25 cellular contexts compared by ENCODE assay signal in genomic region chr3:48419597-48419996, GRCh38. TPM values are rescaled to one million over a fixed set of nuclear protein-coding genes. Genes with fewer than 3 reads are reported as not detected.
DNase-seq lines count a peak whose midpoint lies in the region; ATAC-seq, FAIRE-seq and TF ChIP-seq lines count a peak whose summit lies in the region.
"Had no signal": no experiment of that assay in that cellular context is flagged by ENCODE, and none has a peak within 500 bp of the region (broad histone marks: within the 10 kb centered on the region; RNA-seq: fewer than 3 reads in every experiment).

No MANE protein-coding gene starts in this region.

- no peak for TF ChIP-seq CTCF in right atrium auricular region (IDR thresholded peaks at IDR 0.05)
- no peak for TF ChIP-seq CTCF in H1 (IDR thresholded peaks at IDR 0.05; ENCODE audit: control extremely low read depth in 1 of 3, insufficient read depth in 1 of 3, low read depth in 1 of 3, low read length in 3 of 3)
- TF ChIP-seq CTCF in spleen (IDR thresholded peaks at IDR 0.05 in 8 of 11, conservative IDR thresholded peaks at IDR 0.05 in 3 of 11) = no peak

- no peak overlapping the region for H3K14ac ChIP-seq in H1 (ENCODE audit: insufficient read length)

- no peak overlapping the region for H3K18ac ChIP-seq in H1 (ENCODE audit: extremely low read depth, low read length)

- H3K4ac ChIP-seq in H1 (replicated peaks; ENCODE audit: insufficient read length, low read depth, low read length) = no peak overlapping the region

- no peak overlapping the region for H2BK20ac ChIP-seq in H1 (ENCODE audit: low read length)

- H3K9ac ChIP-seq in H1 (replicated peaks in 1 of 4; ENCODE audit: extremely low read depth in 1 of 4, low read depth in 3 of 4, low read length in 3 of 4) = no peak overlapping the region
- H3K9ac ChIP-seq: GM23248 had no signal

- H3K79me2 ChIP-seq in H1 (ENCODE audit: control insufficient read depth in 1 of 2, insufficient read depth in 2 of 2, low read length in 2 of 2) = peaks cover 2 to 27% of the 10 kb centered on the region in 2 experiments; a peak in 3 of 4 replicates

- H3K23ac ChIP-seq in H1 (ENCODE audit: insufficient read length) = no peak overlapping the region

- H3K9me3 ChIP-seq in right cardiac atrium (ENCODE audit: control insufficient read depth, low read length) = no peaks in the 10 kb centered on the region
- H3K9me3 ChIP-seq in right atrium auricular region = no peaks in the 10 kb centered on the region
- H3K9me3 ChIP-seq in H1 (ENCODE audit: insufficient read depth in 2 of 2, low read depth in 1 of 2, low read length in 1 of 2) = no peaks in the 10 kb centered on the region
- no peaks in the 10 kb centered on the region for H3K9me3 ChIP-seq in spleen
- H3K9me3 ChIP-seq: A549; BE2C; BLaER1 treated with 17β-estradiol and CSF1 and Interleukin-3, amounts not matched to agents 10 nM and 100 nM; HAP-1 had no signal

- TF ChIP-seq EP300 in H1 (IDR thresholded peaks at IDR 0.05; ENCODE audit: borderline replicate concordance in 1 of 2, low read depth in 2 of 2, low read length in 2 of 2) = no peak

- no peak overlapping the region for H3K4me2 ChIP-seq in H1 (ENCODE audit: insufficient read depth in 1 of 2, low read depth in 2 of 2, low read length in 2 of 2)
- H3K4me2 ChIP-seq: A549; BLaER1 treated with 17β-estradiol and CSF1 and Interleukin-3, amounts not matched to agents 10 nM and 100 nM had no signal

- ATAC-seq in right cardiac atrium = no peak
- ATAC-seq: A549, GM12878 had no signal

- no peak for TF ChIP-seq RAD21 in H1 (IDR thresholded peaks at IDR 0.05 in 1 of 2, conservative IDR thresholded peaks at IDR 0.05 in 1 of 2; ENCODE audit: low read depth in 2 of 2, low read length in 2 of 2)

- no peak overlapping the region for H3K4me3 ChIP-seq in right cardiac atrium (ENCODE audit: low read length)
- H3K4me3 ChIP-seq in right atrium auricular region = no peak overlapping the region
- no peak overlapping the region for H3K4me3 ChIP-seq in H1 (ENCODE audit: extremely low read depth in 1 of 4, insufficient read depth in 2 of 4, low read depth in 3 of 4, low read length in 4 of 4)
- no peak overlapping the region for H3K4me3 ChIP-seq in spleen
- H3K4me3 ChIP-seq: A549; BLaER1 treated with 17β-estradiol and CSF1 and Interleukin-3, amounts not matched to agents 10 nM and 100 nM; GM12878; GM23248; HAP-1 had no signal

- H2BK5ac ChIP-seq in H1 (ENCODE audit: low read depth, low read length) = no peak overlapping the region

- H3K4me1 ChIP-seq in right cardiac atrium (ENCODE audit: control insufficient read depth, insufficient read depth, low read length) (no peaks in the 10 kb centered on the region), right atrium auricular region (peaks cover 0 to 41% of the 10 kb centered on the region in 2 donors), H1 (replicated peaks in 1 of 4; ENCODE audit: control insufficient read depth in 3 of 4, insufficient read depth in 4 of 4, low read length in 3 of 4) (peaks cover 0 to 8% (median 0%) of the 10 kb centered on the region in 4 experiments; a peak in 3 of 7 replicates), spleen (peaks cover 0 to 49% (median 16%) of the 10 kb centered on the region in 6 donors)
- H3K4me1 ChIP-seq: A549, BE2C, HAP-1 had no signal

- no peak overlapping the region for H3K27ac ChIP-seq in right cardiac atrium (ENCODE audit: low read length)
- no peak overlapping the region for H3K27ac ChIP-seq in right atrium auricular region
- no peak overlapping the region for H3K27ac ChIP-seq in H1 (ENCODE audit: low read depth, low read length)
- H3K27ac ChIP-seq in spleen = peak overlapping the region in 5 of 8 donors; percentile 35 to 60 (median 36)
- H3K27ac ChIP-seq: A549; BLaER1 treated with 17β-estradiol and CSF1 and Interleukin-3, amounts not matched to agents 10 nM and 100 nM; GM23248 had no signal

- intact Hi-C loops in right cardiac atrium (cut with DNase I) = no loop called here
- intact Hi-C loops in spleen (cut with DNase I; ENCODE audit: low total_unique reads) = no loop called here

- H3K27me3 ChIP-seq in right cardiac atrium (ENCODE audit: control insufficient read depth, insufficient read depth) (no peaks in the 10 kb centered on the region), right atrium auricular region (no peaks in the 10 kb centered on the region), H1 (replicated peaks in 1 of 4; ENCODE audit: control insufficient read depth in 3 of 4, extremely low read depth in 1 of 4, insufficient read depth in 3 of 4, low read length in 3 of 4) (no peaks in the 10 kb centered on the region), spleen (replicated peaks in 1 of 7) (no peaks in the 10 kb centered on the region)
- H3K27me3 ChIP-seq: BE2C; BLaER1 treated with 17β-estradiol and CSF1 and Interleukin-3, amounts not matched to agents 10 nM and 100 nM had no signal

- no peak for TF ChIP-seq POLR2A in H1 (IDR thresholded peaks at IDR 0.05; ENCODE audit: control extremely low read depth in 1 of 2, low read depth in 2 of 2, low read length in 2 of 2)
- no peak for TF ChIP-seq POLR2A in spleen (IDR thresholded peaks at IDR 0.05)

- H4K20me1 ChIP-seq in H1 (replicated peaks in 1 of 2; ENCODE audit: control insufficient read depth in 1 of 2, insufficient read depth in 2 of 2, low read length in 2 of 2) = peaks cover 26 to 52% of the 10 kb centered on the region in 2 experiments

- H2BK120ac ChIP-seq in H1 (replicated peaks; ENCODE audit: low read depth, low read length) = no peak overlapping the region

- peak in 2 of 3 donors; percentile 19 to 57 for DNase-seq in right cardiac atrium
- DNase-seq in right atrium auricular region (ENCODE audit: low spot score) = no peak
- no peak for DNase-seq in H1 (ENCODE audit: low read depth in 1 of 2, low spot score in 2 of 2)
- no peak for DNase-seq in spleen
- no peak for DNase-seq in activated naive CD4-positive, alpha-beta T cell treated with anti-CD3 and anti-CD28 coated beads, Interleukin-2, amount 50 U/mL, for 16 hours
- DNase-seq in NAMALWA (ENCODE audit: low spot score) = no peak
- DNase-seq: 8988T; ACHN; AML-193; BE2C; CD4-positive, alpha-beta T cell; CD8-positive, alpha-beta memory T cell; DMS 273 treated with DMSO at 0.1 percent for 48 hours; DMS79; EL; GDM1; GM23248; HFFc6 had no signal

- H2BK15ac ChIP-seq in H1 (ENCODE audit: low read length) = no peak overlapping the region

- H2AFZ ChIP-seq in H1 (ENCODE audit: low read length) = no peak overlapping the region
- H2AFZ ChIP-seq: GM23248 had no signal

- no peak overlapping the region for H3K56ac ChIP-seq in H1 (replicated peaks; ENCODE audit: insufficient read length, low read depth, low read length)

- H4K91ac ChIP-seq in H1 (replicated peaks; ENCODE audit: insufficient read length, low read length) = no peak overlapping the region

- no peak overlapping the region for H2AK5ac ChIP-seq in H1 (ENCODE audit: low read depth, low read length)

- POLR2A ChIA-PET in H1 (lab: Charles Lee; ENCODE audit: partially characterized antibody) = interaction anchor here (1.3 to 31.5 kb wide), 6 partner anchors 8 to 26 kb away, joined by 3 to 650 read pairs (median 16); partner anchors contain the start of genes CCDC51, PLXNB1 and TMA7

- H3K36me3 ChIP-seq in right atrium auricular region = peaks cover 47% of the 10 kb centered on the region
- peaks cover 43 to 61% (median 49%) of the 10 kb centered on the region in 4 experiments for H3K36me3 ChIP-seq in H1 (ENCODE audit: control insufficient read depth in 2 of 4, insufficient read depth in 4 of 4, low read length in 3 of 4)
- H3K36me3 ChIP-seq in spleen = peaks cover 0 to 58% (median 13%) of the 10 kb centered on the region in 6 donors
- H3K36me3 ChIP-seq: BE2C had no signal

- H4K5ac ChIP-seq in H1 (ENCODE audit: insufficient read length, low read depth, low read length) = no peak overlapping the region

- no peak for FAIRE-seq in H1 (lab: Jason Lieb, UNC)
- FAIRE-seq: A549, D721Med, GM12878, GM19239 had no signal

- WGBS in right cardiac atrium = 91% methylated on average over 17 of the region's 17 CpGs
- 100% methylated on average over 9 of the region's 17 CpGs; no CpG with 5 or more reads in 1 of the 2 experiments for WGBS in H1 (ENCODE audit: extremely low coverage in 1 of 2, insufficient coverage in 1 of 2, insufficient read length in 1 of 2, insufficient replicate concordance in 2 of 2, low coverage in 1 of 2, low lambda C conversion rate in 2 of 2, missing lambda C conversion rate in 1 of 2), 2 experiments
- WGBS in spleen, 5 donors = 69 to 92% (median 80%) methylated on average over 17 of the region's 17 CpGs

- no peaks in the 10 kb centered on the region for H3K23me2 ChIP-seq in H1 (ENCODE audit: low read depth, low read length)

- CTCF ChIA-PET in H1 (lab: Charles Lee; ENCODE audit: partially characterized antibody) = interaction anchor here (0.7 to 6.9 kb wide), 7 partner anchors 11 to 148 kb away, joined by 3 to 95 read pairs (median 18); no protein-coding TSS in a partner anchor

- H2BK12ac ChIP-seq in H1 (ENCODE audit: low read depth, low read length) = no peak overlapping the region

- peaks cover 17% of the 10 kb centered on the region for H3K79me1 ChIP-seq in H1 (ENCODE audit: low read depth, low read length)

- H4K8ac ChIP-seq in H1 (ENCODE audit: extremely low read depth, insufficient read depth, low read length) = peak overlapping the region; percentile 79; the same call in 1 of the 2 replicates

RNA-seq across cellular contexts. Expression of gene PLXNB1, which starts 10.3 kb away (rescaled TPM):
- total RNA-seq in right cardiac atrium (10 to 100 TPM; 49.4 to 84.5 (median 55.0) TPM), right atrium auricular region (10 to 100 TPM; 69.4 to 73.0 TPM), spleen (10 to 100 TPM; 31.8 to 95.9 (median 58.2) TPM)
- polyA plus RNA-seq in right cardiac atrium (52.7 TPM), H1 (2011; rRNA removed) (109 and 149 TPM in 2 replicates), spleen (10 to 100 TPM; 12.3 to 58.3 (median 35.8) TPM)
- total RNA-seq in H1 (2021; fragmentation: NEBNext Ultra II Directional; extraction: Animal tissue kit (Norgen Biotek cat#: 25700)) = 114 and 115 TPM in 2 replicates
- 117 TPM for polyA plus RNA-seq in H1 (2011; cell fraction: cytosol; rRNA removed)
- polyA plus RNA-seq in H1 (2011; cell fraction: nucleus; rRNA removed) = 1,123 TPM
- 136 to 155 TPM (median 141 TPM) in 4 replicates for polyA plus RNA-seq in H1 (2012, experiment 1 of 2)
- polyA plus RNA-seq in H1 (2012, experiment 2 of 2) = 102 TPM
- polyA plus RNA-seq in H1 (2013, experiment 1 of 2) = 102 TPM
- 83.3 TPM for polyA plus RNA-seq in H1 (2013, experiment 2 of 2)
- 82.5 and 154 TPM in 2 replicates for polyA minus RNA-seq in H1 (2011; rRNA and poly(A)+ RNA removed)
- polyA minus RNA-seq in H1 (2011; cell fraction: cytosol; rRNA and poly(A)+ RNA removed) = 100 TPM
- 265 TPM for polyA minus RNA-seq in H1 (2011; cell fraction: nucleus; rRNA and poly(A)+ RNA removed)

RNA-seq across cellular contexts. Expression of gene CCDC51, which starts 20.3 kb away (rescaled TPM):
- total RNA-seq in right cardiac atrium (10 to 100 TPM in 3 of 4 donors, 1 to 10 TPM in 1; 8.7 to 11.5 (median 11.1) TPM), right atrium auricular region (1 to 10 TPM; 8.4 to 9.2 TPM), spleen (10 to 100 TPM in 6 of 7 donors, 1 to 10 TPM in 1; 8.4 to 22.2 (median 18.7) TPM)
- polyA plus RNA-seq in right cardiac atrium (11.2 TPM), H1 (2011; rRNA removed) (19.7 and 21.4 TPM in 2 replicates), spleen (10 to 100 TPM; 10.2 to 15.8 (median 12.4) TPM)
- 20.3 and 21.3 TPM in 2 replicates for total RNA-seq in H1 (2021; fragmentation: NEBNext Ultra II Directional; extraction: Animal tissue kit (Norgen Biotek cat#: 25700))
- polyA plus RNA-seq in H1 (2011; cell fraction: cytosol; rRNA removed) = 26.3 TPM
- polyA plus RNA-seq in H1 (2011; cell fraction: nucleus; rRNA removed) = 18.4 TPM
- 24.1 to 30.2 TPM (median 28.9 TPM) in 4 replicates for polyA plus RNA-seq in H1 (2012, experiment 1 of 2)
- polyA plus RNA-seq in H1 (2012, experiment 2 of 2) = 17.1 TPM
- polyA plus RNA-seq in H1 (2013, experiment 1 of 2) = 16.7 TPM
- 16.9 TPM for polyA plus RNA-seq in H1 (2013, experiment 2 of 2)
- polyA minus RNA-seq in H1 (2011; rRNA and poly(A)+ RNA removed) = 17.1 and 17.4 TPM in 2 replicates
- 7.3 TPM for polyA minus RNA-seq in H1 (2011; cell fraction: cytosol; rRNA and poly(A)+ RNA removed)
- polyA minus RNA-seq in H1 (2011; cell fraction: nucleus; rRNA and poly(A)+ RNA removed) = 7.7 TPM

RNA-seq across cellular contexts. Expression of gene TMA7, which starts 20.5 kb away (rescaled TPM):
- total RNA-seq in right cardiac atrium (100 to 1,000 TPM; 187 to 270 (median 216) TPM), right atrium auricular region (100 to 1,000 TPM; 194 to 286 TPM), spleen (100 to 1,000 TPM; 145 to 258 (median 170) TPM)
- polyA plus RNA-seq in right cardiac atrium (526 TPM), H1 (2011; rRNA removed) (83.3 and 138 TPM in 2 replicates), spleen (100 to 1,000 TPM; 606 to 753 (median 701) TPM)
- total RNA-seq in H1 (2021; fragmentation: NEBNext Ultra II Directional; extraction: Animal tissue kit (Norgen Biotek cat#: 25700)) = 305 and 322 TPM in 2 replicates
- 282 TPM for polyA plus RNA-seq in H1 (2011; cell fraction: cytosol; rRNA removed)
- 36.5 TPM for polyA plus RNA-seq in H1 (2011; cell fraction: nucleus; rRNA removed)
- polyA plus RNA-seq in H1 (2012, experiment 1 of 2) = 470 to 570 TPM (median 490 TPM) in 4 replicates
- polyA plus RNA-seq in H1 (2012, experiment 2 of 2) = 141 TPM
- 965 TPM for polyA plus RNA-seq in H1 (2013, experiment 1 of 2)
- 959 TPM for polyA plus RNA-seq in H1 (2013, experiment 2 of 2)
- polyA minus RNA-seq in H1 (2011; rRNA and poly(A)+ RNA removed) = 8.2 and 9.6 TPM in 2 replicates
- polyA minus RNA-seq in H1 (2011; cell fraction: cytosol; rRNA and poly(A)+ RNA removed) = 42.3 TPM
- 34.3 TPM for polyA minus RNA-seq in H1 (2011; cell fraction: nucleus; rRNA and poly(A)+ RNA removed)

RNA-seq across cellular contexts. Expression of gene ATRIP, which starts 26.9 kb away (rescaled TPM):
- total RNA-seq in right cardiac atrium (1 to 10 TPM; 4.0 to 5.2 (median 4.3) TPM), right atrium auricular region (1 to 10 TPM; 2.0 to 3.1 TPM), spleen (10 to 100 TPM in 1 of 7 donors, 1 to 10 TPM in 6; 6.4 to 10.0 (median 7.0) TPM)
- polyA plus RNA-seq in right cardiac atrium (3.5 TPM), H1 (2011; rRNA removed) (16.6 and 18.5 TPM in 2 replicates), spleen (1 to 10 TPM; 5.2 to 5.7 (median 5.2) TPM)
- 16.7 and 20.2 TPM in 2 replicates for total RNA-seq in H1 (2021; fragmentation: NEBNext Ultra II Directional; extraction: Animal tissue kit (Norgen Biotek cat#: 25700))
- polyA plus RNA-seq in H1 (2011; cell fraction: cytosol; rRNA removed) = 15.0 TPM
- 36.5 TPM for polyA plus RNA-seq in H1 (2011; cell fraction: nucleus; rRNA removed)
- 12.7 to 14.1 TPM (median 13.8 TPM) in 4 replicates for polyA plus RNA-seq in H1 (2012, experiment 1 of 2)
- 11.0 TPM for polyA plus RNA-seq in H1 (2012, experiment 2 of 2)
- polyA plus RNA-seq in H1 (2013, experiment 1 of 2) = 14.8 TPM
- polyA plus RNA-seq in H1 (2013, experiment 2 of 2) = 12.6 TPM
- polyA minus RNA-seq in H1 (2011; rRNA and poly(A)+ RNA removed) = 28.6 and 29.3 TPM in 2 replicates
- polyA minus RNA-seq in H1 (2011; cell fraction: cytosol; rRNA and poly(A)+ RNA removed) = 10.1 TPM
- 25.2 TPM for polyA minus RNA-seq in H1 (2011; cell fraction: nucleus; rRNA and poly(A)+ RNA removed)

RNA-seq across cellular contexts. Expression of gene FBXW12, which starts 47.6 kb away (rescaled TPM):
- total RNA-seq in right cardiac atrium (not detected), right atrium auricular region (not detected), spleen (under 1 TPM in 2 of 7 donors, not detected in 5; 0.33 to 0.42 TPM)
- polyA plus RNA-seq in right cardiac atrium (not detected), H1 (2011; rRNA removed) (0.41 and 0.85 TPM in 2 replicates), spleen (not detected)
- total RNA-seq in H1 (2021; fragmentation: NEBNext Ultra II Directional; extraction: Animal tissue kit (Norgen Biotek cat#: 25700)) = 0.35 TPM in 1 of 2 replicates, not detected in the other
- polyA plus RNA-seq in H1 (2011; cell fraction: cytosol; rRNA removed) = 0.44 TPM
- 1.3 TPM for polyA plus RNA-seq in H1 (2011; cell fraction: nucleus; rRNA removed)
- polyA plus RNA-seq in H1 (2012, experiment 1 of 2) = 0.48 to 0.88 TPM (median 0.68 TPM) in 4 replicates
- not detected for polyA plus RNA-seq in H1 (2012, experiment 2 of 2)
- polyA plus RNA-seq in H1 (2013, experiment 1 of 2) = 0.22 TPM
- 0.15 TPM for polyA plus RNA-seq in H1 (2013, experiment 2 of 2)
- 2.1 and 2.2 TPM in 2 replicates for polyA minus RNA-seq in H1 (2011; rRNA and poly(A)+ RNA removed)
- not detected for polyA minus RNA-seq in H1 (2011; cell fraction: cytosol; rRNA and poly(A)+ RNA removed)
- polyA minus RNA-seq in H1 (2011; cell fraction: nucleus; rRNA and poly(A)+ RNA removed) = 1.9 TPM
- total RNA-seq: CD4-positive, alpha-beta T cell; CD8-positive, alpha-beta memory T cell; GM23248; HFFc6 had no signal
- polyA plus RNA-seq: A549; CD14-positive monocyte; CD8-positive, alpha-beta memory T cell; GM23248 had no signal

Comparison
In these comparisons a context has a peak if more than half of its experiments do, and no peak if none do; other contexts are left out.
1. DNase-seq: peak in right cardiac atrium (2 of 3); none in right atrium auricular region (single experiment), H1 (0 of 2), spleen (single experiment), activated naive CD4-positive, alpha-beta T cell treated with anti-CD3 and anti-CD28 coated beads, Interleukin-2, amount 50 U/mL, for 16 hours (single experiment) and NAMALWA (single experiment).
2. H3K27ac ChIP-seq: peak in spleen (5 of 8); none in right cardiac atrium (single experiment), right atrium auricular region (0 of 2) and H1 (single experiment).